18 cellular contexts compared by ENCODE assay signal in the genomic region with DNA sequence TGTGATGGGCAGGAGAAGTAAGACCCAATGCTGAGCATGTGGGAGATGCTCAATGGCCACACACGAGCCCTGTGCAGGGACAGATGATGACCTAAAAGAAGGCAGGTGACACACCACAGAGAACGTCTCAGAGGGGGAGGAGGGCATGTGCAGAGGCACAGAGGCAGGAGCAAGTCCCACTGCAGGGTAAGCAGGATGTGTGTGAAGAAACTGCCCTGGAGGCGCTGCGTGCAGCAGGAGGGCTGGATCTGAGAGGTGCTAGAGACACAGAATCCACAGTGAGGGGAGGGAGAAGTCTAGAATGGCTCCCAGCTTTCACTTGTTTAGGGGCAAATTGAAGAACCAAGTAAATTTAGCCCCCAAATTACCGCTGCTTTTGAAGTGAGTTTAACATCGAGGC. TPM values are rescaled to one million over a fixed set of nuclear protein-coding genes. Genes with fewer than 3 reads are reported as not detected.
DNase-seq lines count a peak whose midpoint lies in the region; ATAC-seq and TF ChIP-seq lines count a peak whose summit lies in the region.
"Had no signal": no experiment of that assay in that cellular context is flagged by ENCODE, and none has a peak within 500 bp of the region (broad histone marks: within the 10 kb centered on the region; RNA-seq: fewer than 3 reads in every experiment).

No MANE protein-coding gene starts in this region.

- peaks cover 3% of the 10 kb centered on the region; the same call in 1 of the 2 replicates for H3K27me3 Mint-ChIP-seq in WTC11 (ENCODE audit: low read depth)

- no peaks in the 10 kb centered on the region for H3K4me1 Mint-ChIP-seq in WTC11
- H3K4me1 Mint-ChIP-seq: CD14-positive monocyte; CD4-positive, alpha-beta memory T cell; IgD-negative memory B cell had no signal

- peak; percentile 66 for ATAC-seq in WTC11
- ATAC-seq: A549 had no signal

- no peak for TF ChIP-seq CTCF in WTC11 (IDR thresholded peaks at IDR 0.05)

- CTCF ChIA-PET in WTC11 (lab: Charles Lee), result no interaction called here

- DNase-seq in NCI-H146 (lab: John Stamatoyannopoulos, UW), result peak; percentile 8
- DNase-seq in NCI-H146 treated with DMSO at 0.1 percent for 48 hours (lab: John Stamatoyannopoulos, UW; ENCODE audit: unreplicated experiment), result no peak
- no peak for DNase-seq in WTC11 (ENCODE audit: low spot score)
- peak; percentile 16 for DNase-seq in iPS-NIHi7 (ENCODE audit: extremely low spot score)
- no peak for DNase-seq in SIG-M5 treated with dmso at 0.1 percent for 504 hours (lab: John Stamatoyannopoulos, UW; ENCODE audit: unreplicated experiment)
- DNase-seq in NCI-H774 (lab: John Stamatoyannopoulos, UW), result no peak
- DNase-seq in HT-29 (ENCODE audit: low spot score), result no peak
- DNase-seq: CD4-positive, alpha-beta memory T cell; DMS153; DMS79; GF-D8; GOT3; H7 had no signal

- peaks cover 30% of the 10 kb centered on the region for H3K9me3 Mint-ChIP-seq in WTC11

- POLR2A ChIA-PET in WTC11 (lab: Charles Lee), result no interaction called here

- peaks cover 26% of the 10 kb centered on the region for H3K36me3 Mint-ChIP-seq in WTC11
- H3K36me3 Mint-ChIP-seq: CD14-positive monocyte had no signal

- H3K4me3 Mint-ChIP-seq in WTC11, result no peak overlapping the region
- H3K4me3 Mint-ChIP-seq: CD14-positive monocyte; CD4-positive, alpha-beta memory T cell; IgD-negative memory B cell had no signal

- no peak overlapping the region for H3K27ac Mint-ChIP-seq in WTC11
- H3K27ac Mint-ChIP-seq: CD14-positive monocyte; CD4-positive, alpha-beta memory T cell; IgD-negative memory B cell had no signal

TF ChIP-seq in WTC11, 78 proteins besides CTCF, POLR2A, EP300 and RAD21:
- TF ChIP-seq, protein P1, sequence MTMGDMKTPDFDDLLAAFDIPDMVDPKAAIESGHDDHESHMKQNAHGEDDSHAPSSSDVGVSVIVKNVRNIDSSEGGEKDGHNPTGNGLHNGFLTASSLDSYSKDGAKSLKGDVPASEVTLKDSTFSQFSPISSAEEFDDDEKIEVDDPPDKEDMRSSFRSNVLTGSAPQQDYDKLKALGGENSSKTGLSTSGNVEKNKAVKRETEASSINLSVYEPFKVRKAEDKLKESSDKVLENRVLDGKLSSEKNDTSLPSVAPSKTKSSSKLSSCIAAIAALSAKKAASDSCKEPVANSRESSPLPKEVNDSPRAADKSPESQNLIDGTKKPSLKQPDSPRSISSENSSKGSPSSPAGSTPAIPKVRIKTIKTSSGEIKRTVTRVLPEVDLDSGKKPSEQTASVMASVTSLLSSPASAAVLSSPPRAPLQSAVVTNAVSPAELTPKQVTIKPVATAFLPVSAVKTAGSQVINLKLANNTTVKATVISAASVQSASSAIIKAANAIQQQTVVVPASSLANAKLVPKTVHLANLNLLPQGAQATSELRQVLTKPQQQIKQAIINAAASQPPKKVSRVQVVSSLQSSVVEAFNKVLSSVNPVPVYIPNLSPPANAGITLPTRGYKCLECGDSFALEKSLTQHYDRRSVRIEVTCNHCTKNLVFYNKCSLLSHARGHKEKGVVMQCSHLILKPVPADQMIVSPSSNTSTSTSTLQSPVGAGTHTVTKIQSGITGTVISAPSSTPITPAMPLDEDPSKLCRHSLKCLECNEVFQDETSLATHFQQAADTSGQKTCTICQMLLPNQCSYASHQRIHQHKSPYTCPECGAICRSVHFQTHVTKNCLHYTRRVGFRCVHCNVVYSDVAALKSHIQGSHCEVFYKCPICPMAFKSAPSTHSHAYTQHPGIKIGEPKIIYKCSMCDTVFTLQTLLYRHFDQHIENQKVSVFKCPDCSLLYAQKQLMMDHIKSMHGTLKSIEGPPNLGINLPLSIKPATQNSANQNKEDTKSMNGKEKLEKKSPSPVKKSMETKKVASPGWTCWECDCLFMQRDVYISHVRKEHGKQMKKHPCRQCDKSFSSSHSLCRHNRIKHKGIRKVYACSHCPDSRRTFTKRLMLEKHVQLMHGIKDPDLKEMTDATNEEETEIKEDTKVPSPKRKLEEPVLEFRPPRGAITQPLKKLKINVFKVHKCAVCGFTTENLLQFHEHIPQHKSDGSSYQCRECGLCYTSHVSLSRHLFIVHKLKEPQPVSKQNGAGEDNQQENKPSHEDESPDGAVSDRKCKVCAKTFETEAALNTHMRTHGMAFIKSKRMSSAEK (CRISPR knock-in tag; IDR thresholded peaks at IDR 0.05; ENCODE audit: borderline replicate concordance), result no peak
- TF ChIP-seq, protein P2, sequence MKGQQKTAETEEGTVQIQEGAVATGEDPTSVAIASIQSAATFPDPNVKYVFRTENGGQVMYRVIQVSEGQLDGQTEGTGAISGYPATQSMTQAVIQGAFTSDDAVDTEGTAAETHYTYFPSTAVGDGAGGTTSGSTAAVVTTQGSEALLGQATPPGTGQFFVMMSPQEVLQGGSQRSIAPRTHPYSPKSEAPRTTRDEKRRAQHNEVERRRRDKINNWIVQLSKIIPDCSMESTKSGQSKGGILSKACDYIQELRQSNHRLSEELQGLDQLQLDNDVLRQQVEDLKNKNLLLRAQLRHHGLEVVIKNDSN (CRISPR knock-in tag; IDR thresholded peaks at IDR 0.05), result no peak
- TF ChIP-seq CBFB (CRISPR knock-in tag; IDR thresholded peaks at IDR 0.05; ENCODE audit: low read depth), result no peak
- no peak for TF ChIP-seq ZNF671 (CRISPR knock-in tag; IDR thresholded peaks at IDR 0.05)
- TF ChIP-seq ZNF317 (CRISPR knock-in tag; IDR thresholded peaks at IDR 0.05; ENCODE audit: borderline replicate concordance, low read depth), result no peak
- TF ChIP-seq ZNF232 (CRISPR knock-in tag; IDR thresholded peaks at IDR 0.05), result no peak
- TF ChIP-seq IRF2 (CRISPR knock-in tag; IDR thresholded peaks at IDR 0.05; ENCODE audit: borderline replicate concordance, low read depth), result no peak
- no peak for TF ChIP-seq ZNF396 (CRISPR knock-in tag; IDR thresholded peaks at IDR 0.05; ENCODE audit: borderline replicate concordance)
- TF ChIP-seq ETV6 (CRISPR knock-in tag; IDR thresholded peaks at IDR 0.05), result no peak
- TF ChIP-seq OVOL2 (CRISPR knock-in tag; IDR thresholded peaks at IDR 0.05; ENCODE audit: borderline replicate concordance), result no peak
- TF ChIP-seq TCF7 (CRISPR knock-in tag; IDR thresholded peaks at IDR 0.05; ENCODE audit: low read depth), result no peak
- no peak for TF ChIP-seq NR2C2 (CRISPR knock-in tag; IDR thresholded peaks at IDR 0.05)
- TF ChIP-seq, protein P3, sequence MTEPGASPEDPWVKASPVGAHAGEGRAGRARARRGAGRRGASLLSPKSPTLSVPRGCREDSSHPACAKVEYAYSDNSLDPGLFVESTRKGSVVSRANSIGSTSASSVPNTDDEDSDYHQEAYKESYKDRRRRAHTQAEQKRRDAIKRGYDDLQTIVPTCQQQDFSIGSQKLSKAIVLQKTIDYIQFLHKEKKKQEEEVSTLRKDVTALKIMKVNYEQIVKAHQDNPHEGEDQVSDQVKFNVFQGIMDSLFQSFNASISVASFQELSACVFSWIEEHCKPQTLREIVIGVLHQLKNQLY (CRISPR knock-in tag; IDR thresholded peaks at IDR 0.05), result no peak
- no peak for TF ChIP-seq NFE2L1 (CRISPR knock-in tag; IDR thresholded peaks at IDR 0.05)
- no peak for TF ChIP-seq MXD4 (CRISPR knock-in tag; IDR thresholded peaks at IDR 0.05; ENCODE audit: borderline replicate concordance)
- TF ChIP-seq, protein P4, sequence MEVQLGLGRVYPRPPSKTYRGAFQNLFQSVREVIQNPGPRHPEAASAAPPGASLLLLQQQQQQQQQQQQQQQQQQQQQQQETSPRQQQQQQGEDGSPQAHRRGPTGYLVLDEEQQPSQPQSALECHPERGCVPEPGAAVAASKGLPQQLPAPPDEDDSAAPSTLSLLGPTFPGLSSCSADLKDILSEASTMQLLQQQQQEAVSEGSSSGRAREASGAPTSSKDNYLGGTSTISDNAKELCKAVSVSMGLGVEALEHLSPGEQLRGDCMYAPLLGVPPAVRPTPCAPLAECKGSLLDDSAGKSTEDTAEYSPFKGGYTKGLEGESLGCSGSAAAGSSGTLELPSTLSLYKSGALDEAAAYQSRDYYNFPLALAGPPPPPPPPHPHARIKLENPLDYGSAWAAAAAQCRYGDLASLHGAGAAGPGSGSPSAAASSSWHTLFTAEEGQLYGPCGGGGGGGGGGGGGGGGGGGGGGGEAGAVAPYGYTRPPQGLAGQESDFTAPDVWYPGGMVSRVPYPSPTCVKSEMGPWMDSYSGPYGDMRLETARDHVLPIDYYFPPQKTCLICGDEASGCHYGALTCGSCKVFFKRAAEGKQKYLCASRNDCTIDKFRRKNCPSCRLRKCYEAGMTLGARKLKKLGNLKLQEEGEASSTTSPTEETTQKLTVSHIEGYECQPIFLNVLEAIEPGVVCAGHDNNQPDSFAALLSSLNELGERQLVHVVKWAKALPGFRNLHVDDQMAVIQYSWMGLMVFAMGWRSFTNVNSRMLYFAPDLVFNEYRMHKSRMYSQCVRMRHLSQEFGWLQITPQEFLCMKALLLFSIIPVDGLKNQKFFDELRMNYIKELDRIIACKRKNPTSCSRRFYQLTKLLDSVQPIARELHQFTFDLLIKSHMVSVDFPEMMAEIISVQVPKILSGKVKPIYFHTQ (CRISPR knock-in tag; IDR thresholded peaks at IDR 0.05), result no peak
TF ChIP-seq in WTC11: peak in this region for 0.

RNA-seq across cellular contexts. Expression of a gene that starts 14.9 kb away (rescaled TPM):
- total RNA-seq in WTC11 (2021), result 1.9 to 3.3 TPM (median 2.4 TPM) in 3 replicates
- total RNA-seq in HT-29 (2014; rRNA removed; shearing (Covaris generic)), result not detected in 2 replicates
- total RNA-seq: CD4-positive, alpha-beta memory T cell; Daoy had no signal

RNA-seq across cellular contexts. Expression of a gene that starts 14.9 kb away (rescaled TPM):
- 0.50 to 0.52 TPM in 2 of 3 replicates, not detected in the other for total RNA-seq in WTC11 (2021)
- not detected in 2 replicates for total RNA-seq in HT-29 (2014; rRNA removed; shearing (Covaris generic))
- total RNA-seq: CD4-positive, alpha-beta memory T cell; Daoy; H7; HT1080 had no signal

RNA-seq across cellular contexts. Expression of a gene that starts 36.9 kb away (rescaled TPM):
- 46.6 to 56.5 TPM (median 52.4 TPM) in 3 replicates for total RNA-seq in WTC11 (2021)
- total RNA-seq in HT-29 (2014; rRNA removed; shearing (Covaris generic)), result 8.6 and 9.3 TPM in 2 replicates

Comparison
In these comparisons a context has a peak if more than half of its experiments do, and no peak if none do; other contexts are left out.
1. DNase-seq: peak in NCI-H146 (single experiment) and iPS-NIHi7 (single experiment); none in NCI-H146 treated with DMSO at 0.1 percent for 48 hours (single experiment), WTC11 (single experiment), SIG-M5 treated with dmso at 0.1 percent for 504 hours (single experiment), NCI-H774 (single experiment) and HT-29 (single experiment).